Comparison of ENCODE assay signal across 7 cellular contexts in the genomic region with DNA sequence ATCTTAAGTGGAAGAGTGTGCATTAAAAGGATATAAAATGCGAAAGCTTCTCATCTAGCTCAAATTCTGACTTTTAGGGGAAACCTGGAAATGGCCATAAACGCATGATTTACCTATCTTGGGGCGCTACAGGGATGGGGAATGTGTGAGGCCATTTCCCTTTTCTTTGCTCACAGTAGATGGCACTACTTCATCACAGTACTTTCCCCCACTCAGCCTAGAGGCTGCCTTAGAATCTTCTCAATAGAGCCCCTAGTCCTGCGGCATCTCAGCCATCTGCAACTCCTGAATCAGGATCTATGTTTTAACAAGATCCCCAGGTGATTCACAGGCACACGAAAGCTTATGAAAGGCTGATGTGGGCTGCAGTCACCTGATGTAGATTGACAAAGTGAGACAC.
DNase-seq lines count a peak whose midpoint lies in the region; ATAC-seq and TF ChIP-seq lines count a peak whose summit lies in the region.

No MANE protein-coding gene starts in this region.

- H2BK120ac ChIP-seq in IMR-90 (ENCODE audit: low read depth, low read length): peak overlapping the region; percentile 26; the same call in 1 of the 2 replicates

- peaks cover 11% of the 10 kb centered on the region for H3K4me1 ChIP-seq in IMR-90 (ENCODE audit: control insufficient read depth, insufficient read depth, low read length)

- ATAC-seq in IMR-90 (ENCODE audit: low read depth): peak; percentile 81
- peak; percentile 66 for ATAC-seq in left ventricle myocardium superior
- ATAC-seq in stimulated activated naive B cell treated with anti-CD40 and anti-IgM and Interleukin-4, amounts not matched to agents 10 μg/mL and 1 μg/mL and 100 μg/mL, for 72 hours (replicated peaks): peak; percentile 95
- no peak for ATAC-seq in HG02798 (IDR thresholded peaks at IDR 0.05; ENCODE audit: poor library complexity, unreplicated experiment)

- no peak overlapping the region for H3K4me2 ChIP-seq in IMR-90 (ENCODE audit: low read depth, low read length)

- no peaks in the 10 kb centered on the region for H3K9me3 Mint-ChIP-seq in stimulated activated naive B cell treated with anti-CD40 and anti-IgM and Interleukin-4, amounts not matched to agents 10 μg/mL and 1 μg/mL and 100 μg/mL, for 72 hours

- no peaks in the 10 kb centered on the region for H3K27me3 ChIP-seq in IMR-90 (ENCODE audit: control insufficient read depth, insufficient read depth, low read length)

- peaks cover 0 to 3% of the 10 kb centered on the region in 2 donors for H3K36me3 Mint-ChIP-seq in stimulated activated naive B cell treated with anti-CD40 and anti-IgM and Interleukin-4, amounts not matched to agents 10 μg/mL and 1 μg/mL and 100 μg/mL, for 72 hours

- H3K9me3 ChIP-seq in IMR-90 (ENCODE audit: control insufficient read depth, insufficient read depth, low read length): no peaks in the 10 kb centered on the region

- no peak overlapping the region for H2AFZ ChIP-seq in IMR-90 (replicated peaks; ENCODE audit: low read length, poor library complexity)

- no peak overlapping the region for H2AK5ac ChIP-seq in IMR-90 (ENCODE audit: low read depth, low read length)

- H3K36me3 ChIP-seq in IMR-90 (ENCODE audit: control insufficient read depth, insufficient read depth, low read length): no peaks in the 10 kb centered on the region; the same call in 1 of the 2 replicates

- no peak overlapping the region for H4K91ac ChIP-seq in IMR-90 (ENCODE audit: insufficient read depth, low read depth, low read length)

- no peak overlapping the region for H3K27ac Mint-ChIP-seq in stimulated activated naive B cell treated with anti-CD40 and anti-IgM and Interleukin-4, amounts not matched to agents 10 μg/mL and 1 μg/mL and 100 μg/mL, for 72 hours

- H3K56ac ChIP-seq in IMR-90 (ENCODE audit: extremely low read depth, insufficient read depth, low read length): no peak overlapping the region

- peak; percentile 47; the same call in 1 of the 2 replicates for TF ChIP-seq POLR2A in IMR-90 (IDR thresholded peaks at IDR 0.05; ENCODE audit: low read depth, low read length)

- H2BK15ac ChIP-seq in IMR-90 (ENCODE audit: low read depth, low read length): no peak overlapping the region; the same call in 2 of the 3 replicates

- H2BK5ac ChIP-seq in IMR-90 (ENCODE audit: low read depth, low read length, poor library complexity, severe bottlenecking): no peak overlapping the region

- no TSS peak for BruUV-seq in IMR-90 (replicated peaks; lab: Mats Ljungman, UMichigan)

- intact Hi-C loops in IMR-90 (cut with micrococcal nuclease): loop anchor here (5.0 to 10.0 kb wide), 2 partner anchors 269 to 357 kb away; no protein-coding TSS in a partner anchor
- intact Hi-C loops in left ventricle myocardium superior (cut with micrococcal nuclease): loop anchor here (5.0 kb wide), 1 partner anchor 429 kb away; no protein-coding TSS in a partner anchor

- POLR2A ChIA-PET in IMR-90 (lab: Charles Lee; ENCODE audit: unreplicated experiment): no interaction called here

- 0 out of 2 replicates have a peak overlapping the region, but pooled peaks have one; percentile 25 for H3K4ac ChIP-seq in IMR-90 (ENCODE audit: low read depth, low read length)

- DNase-seq in IMR-90 (peak; percentile 68), left ventricle myocardium superior (no peak), NCI-H2196 treated with DMSO at 0.1 percent for 48 hours (lab: John Stamatoyannopoulos, UW; ENCODE audit: unreplicated experiment) (no peak)
- no peak for DNase-seq in stimulated activated naive B cell treated with anti-CD40 and anti-IgM and Interleukin-4, amounts not matched to agents 10 μg/mL and 1 μg/mL and 100 μg/mL, for 72 hours

- H3K4me3 ChIP-seq in GM12875 (ENCODE audit: low read depth, low read length): no peak overlapping the region
- H3K4me3 ChIP-seq in IMR-90 (ENCODE audit: insufficient read depth, low read depth, low read length): no peak overlapping the region

- TF ChIP-seq RAD21 in IMR-90 (IDR thresholded peaks at IDR 0.05; ENCODE audit: low read length): peak; percentile 87

- H3K27ac ChIP-seq in IMR-90 (ENCODE audit: insufficient read depth, low read length): no peak overlapping the region
- H3K27ac ChIP-seq in VCaP: no peak overlapping the region

- TF ChIP-seq CTCF in GM12875 (IDR thresholded peaks at IDR 0.05; ENCODE audit: borderline replicate concordance, insufficient read depth, low read depth, low read length): peak; percentile 53; the same call in 1 of the 2 replicates
- peak; percentile 71 for TF ChIP-seq CTCF in IMR-90 (conservative IDR thresholded peaks at IDR 0.05; ENCODE audit: low read depth, low read length)
- TF ChIP-seq CTCF in VCaP (conservative IDR thresholded peaks at IDR 0.05): peak; percentile 66

- no peak overlapping the region for H4K5ac ChIP-seq in IMR-90 (ENCODE audit: low read depth, low read length)

- H3K9me1 ChIP-seq in IMR-90 (ENCODE audit: insufficient read depth, low read length): peaks cover 17% of the 10 kb centered on the region

- no peak overlapping the region for H2AK9ac ChIP-seq in IMR-90 (replicated peaks; ENCODE audit: low read depth, low read length, poor library complexity)

- no peak overlapping the region for H3K4me3 Mint-ChIP-seq in stimulated activated naive B cell treated with anti-CD40 and anti-IgM and Interleukin-4, amounts not matched to agents 10 μg/mL and 1 μg/mL and 100 μg/mL, for 72 hours

- no peak overlapping the region for H4K8ac ChIP-seq in IMR-90 (ENCODE audit: low read depth in 2 of 2, low read length in 2 of 2)

- no peak overlapping the region for H3K14ac ChIP-seq in IMR-90 (replicated peaks; ENCODE audit: low read depth, low read length)

- no peak overlapping the region for H3K18ac ChIP-seq in IMR-90 (ENCODE audit: low read depth, low read length)

- no peak overlapping the region for H2BK20ac ChIP-seq in IMR-90 (ENCODE audit: low read depth, low read length)

- H3K27me3 Mint-ChIP-seq in stimulated activated naive B cell treated with anti-CD40 and anti-IgM and Interleukin-4, amounts not matched to agents 10 μg/mL and 1 μg/mL and 100 μg/mL, for 72 hours: no peaks in the 10 kb centered on the region

- CTCF ChIA-PET in IMR-90 (lab: Yijun Ruan, JAX): interaction anchor here (1.0 to 1.3 kb wide), 5 partner anchors 9 to 427 kb away, joined by 3 to 6 read pairs (median 4); no protein-coding TSS in a partner anchor

- in situ Hi-C loops in IMR-90 (cut with MboI; ENCODE audit: low sequenced_read_pairs): loop anchor here (5.0 to 10.0 kb wide), 2 partner anchors 99 to 357 kb away; no protein-coding TSS in a partner anchor

- no peaks in the 10 kb centered on the region for H4K20me1 ChIP-seq in IMR-90 (ENCODE audit: insufficient read depth, low read length)

- dilution Hi-C loops in IMR-90 (cut with HindIII; ENCODE audit: low sequenced_read_pairs, unreplicated experiment): no loop called here

- peaks cover 15 to 46% of the 10 kb centered on the region in 2 donors for H3K4me1 Mint-ChIP-seq in stimulated activated naive B cell treated with anti-CD40 and anti-IgM and Interleukin-4, amounts not matched to agents 10 μg/mL and 1 μg/mL and 100 μg/mL, for 72 hours

- H3K79me1 ChIP-seq in IMR-90 (ENCODE audit: low read depth in 1 of 2, low read length in 2 of 2): peaks cover 27 to 80% of the 10 kb centered on the region in 2 experiments

- H3K23ac ChIP-seq in IMR-90 (ENCODE audit: low read depth, low read length): no peak overlapping the region

- H3K9ac ChIP-seq in IMR-90 (ENCODE audit: low read depth, low read length): no peak overlapping the region

- WGBS in IMR-90 (ENCODE audit: extremely low coverage in 2 of 2, insufficient read length in 1 of 2), 2 experiments: no CpG with 5 or more reads among the region's 5 CpGs

TF ChIP-seq in IMR-90, 13 proteins besides CTCF, POLR2A, EP300 and RAD21:
- TF ChIP-seq BHLHE40 (IDR thresholded peaks at IDR 0.05; ENCODE audit: low read depth, low read length): no peak
- TF ChIP-seq MAZ (IDR thresholded peaks at IDR 0.05; ENCODE audit: borderline replicate concordance, low read depth, low read length): no peak
- TF ChIP-seq SMC3 (IDR thresholded peaks at IDR 0.05; ENCODE audit: low read depth, low read length): peak; percentile 88
- TF ChIP-seq, protein P1, sequence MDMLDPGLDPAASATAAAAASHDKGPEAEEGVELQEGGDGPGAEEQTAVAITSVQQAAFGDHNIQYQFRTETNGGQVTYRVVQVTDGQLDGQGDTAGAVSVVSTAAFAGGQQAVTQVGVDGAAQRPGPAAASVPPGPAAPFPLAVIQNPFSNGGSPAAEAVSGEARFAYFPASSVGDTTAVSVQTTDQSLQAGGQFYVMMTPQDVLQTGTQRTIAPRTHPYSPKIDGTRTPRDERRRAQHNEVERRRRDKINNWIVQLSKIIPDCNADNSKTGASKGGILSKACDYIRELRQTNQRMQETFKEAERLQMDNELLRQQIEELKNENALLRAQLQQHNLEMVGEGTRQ (IDR thresholded peaks at IDR 0.05; ENCODE audit: low read depth, low read length): no peak
